2 cellular contexts compared by ENCODE assay signal in genomic region chr19:53906211-53907192, GRCh38.
TF ChIP-seq lines count a peak whose summit lies in the region.

No MANE protein-coding gene starts in this region.

TF ChIP-seq in GM23338, 12 proteins besides CTCF, POLR2A, EP300 and RAD21:
- TF ChIP-seq JUNB (IDR thresholded peaks at IDR 0.05; ENCODE audit: unreplicated experiment) (no peak), POLR2AphosphoS5 (IDR thresholded peaks at IDR 0.05; ENCODE audit: low read depth) (0 out of 2 replicates have a peak, but pooled peaks have one; percentile 14)

TF ChIP-seq in K562, 482 proteins besides CTCF, POLR2A, EP300 and RAD21:
- TF ChIP-seq STAT5B (CRISPR knock-in tag; IDR thresholded peaks at IDR 0.05) (no peak), SREBF2 (CRISPR knock-in tag; IDR thresholded peaks at IDR 0.05) (no peak), PRPF4 (IDR thresholded peaks at IDR 0.05; ENCODE audit: insufficient read depth, low read depth, low read length, poor library complexity, severe bottlenecking) (no peak), ZNF143 (CRISPR knock-in tag; IDR thresholded peaks at IDR 0.05) (no peak), ELK3 (CRISPR knock-in tag; IDR thresholded peaks at IDR 0.05) (no peak), PTRF (tag; IDR thresholded peaks at IDR 0.05) (no peak), MYC (IDR thresholded peaks at IDR 0.05; ENCODE audit: low read depth, low read length) (no peak), MYC (CRISPR knock-in tag; IDR thresholded peaks at IDR 0.05; ENCODE audit: borderline replicate concordance, low read depth) (no peak), ZNF785 (CRISPR knock-in tag; IDR thresholded peaks at IDR 0.05) (no peak), ZNF561 (CRISPR knock-in tag; conservative IDR thresholded peaks at IDR 0.05) (no peak), ZNF778 (CRISPR knock-in tag; IDR thresholded peaks at IDR 0.05) (no peak), KDM2B (CRISPR knock-in tag; IDR thresholded peaks at IDR 0.05) (no peak), SMC3 (conservative IDR thresholded peaks at IDR 0.05; ENCODE audit: insufficient read depth, low read depth, low read length) (peak; percentile 48; the same call in 1 of the 2 replicates), C11orf30 (IDR thresholded peaks at IDR 0.05; ENCODE audit: low read depth) (no peak), DEAF1 (CRISPR knock-in tag; IDR thresholded peaks at IDR 0.05) (0 out of 2 replicates have a peak, but pooled peaks have one; percentile 12), CREB3L1 (IDR thresholded peaks at IDR 0.05; ENCODE audit: borderline replicate concordance, low read depth) (0 out of 2 replicates have a peak, but pooled peaks have one; percentile 38), HMGN3 (IDR thresholded peaks at IDR 0.05; ENCODE audit: borderline replicate concordance, extremely low read depth, insufficient read length, low read depth, low read length) (peak; percentile 33), ATF6 (CRISPR knock-in tag; IDR thresholded peaks at IDR 0.05) (no peak), MIER1 (IDR thresholded peaks at IDR 0.05; ENCODE audit: low read depth) (peak; percentile 43; the same call in 1 of the 2 replicates), CREM (IDR thresholded peaks at IDR 0.05; ENCODE audit: low read depth) (peak; percentile 54; the same call in 1 of the 2 replicates)
